1 cellular context compared by ENCODE assay signal in the genomic region with DNA sequence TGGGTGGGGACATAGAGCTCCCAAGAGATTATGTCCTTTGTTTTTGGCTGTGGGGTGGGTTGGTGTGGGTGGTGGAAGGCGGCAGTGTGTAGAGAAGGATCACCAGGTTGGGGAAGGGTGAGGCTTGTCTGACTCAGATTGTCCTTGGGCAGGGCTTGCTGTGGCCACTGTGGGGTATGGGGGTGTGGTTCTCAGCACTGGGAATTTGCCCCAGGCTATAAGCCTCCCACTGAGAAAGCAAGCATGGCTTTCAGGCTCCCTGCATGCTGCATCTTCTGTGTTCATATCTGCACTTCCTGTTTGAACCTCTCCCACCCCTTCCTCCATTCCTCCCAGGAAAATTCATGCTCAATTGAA.
TF ChIP-seq lines count a peak whose summit lies in the region.

No MANE protein-coding gene starts in this region.

TF ChIP-seq in HEK293, 187 proteins besides CTCF, POLR2A, EP300 and RAD21 (continued from another document):
- peak; percentile 36; the same call in 1 of the 2 replicates for TF ChIP-seq PRDM10 (tag by site-specific recombination; IDR thresholded peaks at IDR 0.05)
- TF ChIP-seq HOXD13 (CRISPR knock-in tag; IDR thresholded peaks at IDR 0.05; ENCODE audit: borderline replicate concordance) = peak; percentile 11; the same call in 1 of the 2 replicates
- TF ChIP-seq KLF7 (tag by site-specific recombination; IDR thresholded peaks at IDR 0.05; ENCODE audit: borderline replicate concordance) = peak; percentile 76; the same call in 1 of the 2 replicates
- TF ChIP-seq FEZF1 (tag by site-specific recombination; IDR thresholded peaks at IDR 0.05) = peak; percentile 69
- TF ChIP-seq, protein P1, sequence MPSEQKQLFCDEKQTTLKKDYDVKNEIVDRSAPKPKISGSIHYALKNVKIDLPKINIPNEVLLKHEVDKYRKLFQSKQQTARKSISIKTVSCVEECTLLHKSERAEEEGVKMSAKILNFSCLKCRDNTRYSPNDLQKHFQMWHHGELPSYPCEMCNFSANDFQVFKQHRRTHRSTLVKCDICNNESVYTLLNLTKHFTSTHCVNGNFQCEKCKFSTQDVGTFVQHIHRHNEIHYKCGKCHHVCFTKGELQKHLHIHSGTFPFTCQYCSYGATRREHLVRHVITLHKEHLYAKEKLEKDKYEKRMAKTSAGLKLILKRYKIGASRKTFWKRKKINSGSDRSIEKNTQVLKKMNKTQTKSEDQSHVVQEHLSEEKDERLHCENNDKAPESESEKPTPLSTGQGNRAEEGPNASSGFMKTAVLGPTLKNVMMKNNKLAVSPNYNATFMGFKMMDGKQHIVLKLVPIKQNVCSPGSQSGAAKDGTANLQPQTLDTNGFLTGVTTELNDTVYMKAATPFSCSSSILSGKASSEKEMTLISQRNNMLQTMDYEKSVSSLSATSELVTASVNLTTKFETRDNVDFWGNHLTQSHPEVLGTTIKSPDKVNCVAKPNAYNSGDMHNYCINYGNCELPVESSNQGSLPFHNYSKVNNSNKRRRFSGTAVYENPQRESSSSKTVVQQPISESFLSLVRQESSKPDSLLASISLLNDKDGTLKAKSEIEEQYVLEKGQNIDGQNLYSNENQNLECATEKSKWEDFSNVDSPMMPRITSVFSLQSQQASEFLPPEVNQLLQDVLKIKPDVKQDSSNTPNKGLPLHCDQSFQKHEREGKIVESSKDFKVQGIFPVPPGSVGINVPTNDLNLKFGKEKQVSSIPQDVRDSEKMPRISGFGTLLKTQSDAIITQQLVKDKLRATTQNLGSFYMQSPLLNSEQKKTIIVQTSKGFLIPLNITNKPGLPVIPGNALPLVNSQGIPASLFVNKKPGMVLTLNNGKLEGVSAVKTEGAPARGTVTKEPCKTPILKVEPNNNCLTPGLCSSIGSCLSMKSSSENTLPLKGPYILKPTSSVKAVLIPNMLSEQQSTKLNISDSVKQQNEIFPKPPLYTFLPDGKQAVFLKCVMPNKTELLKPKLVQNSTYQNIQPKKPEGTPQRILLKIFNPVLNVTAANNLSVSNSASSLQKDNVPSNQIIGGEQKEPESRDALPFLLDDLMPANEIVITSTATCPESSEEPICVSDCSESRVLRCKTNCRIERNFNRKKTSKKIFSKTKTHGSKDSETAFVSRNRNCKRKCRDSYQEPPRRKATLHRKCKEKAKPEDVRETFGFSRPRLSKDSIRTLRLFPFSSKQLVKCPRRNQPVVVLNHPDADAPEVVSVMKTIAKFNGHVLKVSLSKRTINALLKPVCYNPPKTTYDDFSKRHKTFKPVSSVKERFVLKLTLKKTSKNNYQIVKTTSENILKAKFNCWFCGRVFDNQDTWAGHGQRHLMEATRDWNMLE (tag by site-specific recombination; conservative IDR thresholded peaks at IDR 0.05; ENCODE audit: low read depth) = 0 out of 2 replicates have a peak, but pooled peaks have one; percentile 24
- TF ChIP-seq SP7 (tag by site-specific recombination; IDR thresholded peaks at IDR 0.05) = peak; percentile 71
- 0 out of 2 replicates have a peak, but pooled peaks have one; percentile 24 for TF ChIP-seq ZBTB8A (tag by site-specific recombination; IDR thresholded peaks at IDR 0.05)
- TF ChIP-seq ZFHX2 (tag by site-specific recombination; conservative IDR thresholded peaks at IDR 0.05) = peak; percentile 98
- TF ChIP-seq, protein P2, sequence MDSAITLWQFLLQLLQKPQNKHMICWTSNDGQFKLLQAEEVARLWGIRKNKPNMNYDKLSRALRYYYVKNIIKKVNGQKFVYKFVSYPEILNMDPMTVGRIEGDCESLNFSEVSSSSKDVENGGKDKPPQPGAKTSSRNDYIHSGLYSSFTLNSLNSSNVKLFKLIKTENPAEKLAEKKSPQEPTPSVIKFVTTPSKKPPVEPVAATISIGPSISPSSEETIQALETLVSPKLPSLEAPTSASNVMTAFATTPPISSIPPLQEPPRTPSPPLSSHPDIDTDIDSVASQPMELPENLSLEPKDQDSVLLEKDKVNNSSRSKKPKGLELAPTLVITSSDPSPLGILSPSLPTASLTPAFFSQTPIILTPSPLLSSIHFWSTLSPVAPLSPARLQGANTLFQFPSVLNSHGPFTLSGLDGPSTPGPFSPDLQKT (IDR thresholded peaks at IDR 0.05; ENCODE audit: borderline replicate concordance, low read depth, low read length) = no peak
- no peak for TF ChIP-seq ZNF449 (tag by site-specific recombination; IDR thresholded peaks at IDR 0.05)
- TF ChIP-seq, protein P3, sequence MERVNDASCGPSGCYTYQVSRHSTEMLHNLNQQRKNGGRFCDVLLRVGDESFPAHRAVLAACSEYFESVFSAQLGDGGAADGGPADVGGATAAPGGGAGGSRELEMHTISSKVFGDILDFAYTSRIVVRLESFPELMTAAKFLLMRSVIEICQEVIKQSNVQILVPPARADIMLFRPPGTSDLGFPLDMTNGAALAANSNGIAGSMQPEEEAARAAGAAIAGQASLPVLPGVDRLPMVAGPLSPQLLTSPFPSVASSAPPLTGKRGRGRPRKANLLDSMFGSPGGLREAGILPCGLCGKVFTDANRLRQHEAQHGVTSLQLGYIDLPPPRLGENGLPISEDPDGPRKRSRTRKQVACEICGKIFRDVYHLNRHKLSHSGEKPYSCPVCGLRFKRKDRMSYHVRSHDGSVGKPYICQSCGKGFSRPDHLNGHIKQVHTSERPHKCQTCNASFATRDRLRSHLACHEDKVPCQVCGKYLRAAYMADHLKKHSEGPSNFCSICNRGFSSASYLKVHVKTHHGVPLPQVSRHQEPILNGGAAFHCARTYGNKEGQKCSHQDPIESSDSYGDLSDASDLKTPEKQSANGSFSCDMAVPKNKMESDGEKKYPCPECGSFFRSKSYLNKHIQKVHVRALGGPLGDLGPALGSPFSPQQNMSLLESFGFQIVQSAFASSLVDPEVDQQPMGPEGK (tag by site-specific recombination; IDR thresholded peaks at IDR 0.05) = peak; percentile 41; the same call in 1 of the 2 replicates
- TF ChIP-seq ZNF311 (tag by site-specific recombination; IDR thresholded peaks at IDR 0.05; ENCODE audit: borderline replicate concordance) = no peak
- peak; percentile 27; the same call in 1 of the 2 replicates for TF ChIP-seq ZNF558 (tag by site-specific recombination; IDR thresholded peaks at IDR 0.05)
- TF ChIP-seq ZNF610 (tag by site-specific recombination; IDR thresholded peaks at IDR 0.05; ENCODE audit: borderline replicate concordance) = 0 out of 2 replicates have a peak, but pooled peaks have one; percentile 10
- TF ChIP-seq ZNF571 (tag by site-specific recombination; IDR thresholded peaks at IDR 0.05) = no peak
